In the genomic region with DNA sequence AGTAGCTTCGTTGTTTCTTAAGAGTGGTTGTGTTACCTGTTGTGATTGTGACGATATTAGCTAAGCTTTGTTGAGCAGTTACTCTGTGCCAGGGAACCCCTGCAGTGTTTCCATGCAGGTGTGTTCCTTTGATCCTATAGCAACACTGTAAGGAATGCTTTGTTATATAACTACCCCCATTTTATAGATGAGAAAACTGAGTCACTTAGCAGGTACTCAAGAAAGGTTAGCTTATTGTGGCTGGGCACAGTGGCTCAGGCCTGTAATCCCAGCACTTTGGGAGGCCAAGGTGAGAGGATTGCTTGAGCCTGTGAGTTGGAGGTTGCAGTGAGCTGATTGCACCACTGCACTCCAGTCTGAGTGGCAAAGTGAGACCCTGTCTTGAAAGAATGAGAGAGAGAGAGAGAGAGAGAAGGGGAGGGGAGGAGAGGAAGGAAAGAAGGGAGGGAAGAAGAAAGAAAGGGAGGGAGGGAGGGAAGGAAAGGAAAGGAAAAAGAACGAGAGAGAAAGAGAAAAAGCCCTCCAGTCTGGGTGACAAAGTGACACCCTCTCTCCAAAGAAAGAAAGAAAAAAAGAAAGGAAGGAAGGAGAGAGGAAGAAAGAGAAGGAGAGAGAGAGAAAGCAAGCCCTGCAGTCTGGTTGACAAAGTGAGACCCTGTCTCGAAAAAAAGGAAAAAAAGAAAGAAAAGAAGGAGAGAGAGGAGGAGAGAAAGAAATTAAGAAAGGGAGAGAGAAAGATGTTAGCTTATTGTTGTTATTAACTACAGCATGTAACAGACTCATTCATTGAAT, we compare ENCODE assay signal across 23 cellular contexts.
DNase-seq lines count a peak whose midpoint lies in the region; ATAC-seq, FAIRE-seq and TF ChIP-seq lines count a peak whose summit lies in the region.
"Had no signal": no experiment of that assay in that cellular context is flagged by ENCODE, and none has a peak within 500 bp of the region (broad histone marks: within the 10 kb centered on the region; RNA-seq: fewer than 3 reads in every experiment).

No MANE protein-coding gene starts in this region.

- H3K4ac ChIP-seq in H1 (replicated peaks; ENCODE audit: insufficient read length, low read depth, low read length): no peak overlapping the region

- intact Hi-C loops in breast epithelium (cut with DNase I; ENCODE audit: low total_unique reads) (no loop called here), MCF 10A (cut with micrococcal nuclease) (no loop called here), thyroid gland (cut with DNase I) (no loop called here)

- H3K4me1 Mint-ChIP-seq in MCF 10A (ENCODE audit: insufficient read depth, unreplicated experiment): peaks cover 23% of the 10 kb centered on the region
- peaks cover 19% of the 10 kb centered on the region for H3K4me1 Mint-ChIP-seq in nephron progenitor cell
- H3K4me1 Mint-ChIP-seq: CD4-positive, CD25-positive, alpha-beta regulatory T cell had no signal

- H3K4me3 Mint-ChIP-seq in MCF 10A (ENCODE audit: unreplicated experiment): no peak overlapping the region
- H3K4me3 Mint-ChIP-seq in nephron progenitor cell: no peak overlapping the region
- H3K4me3 Mint-ChIP-seq: CD4-positive, CD25-positive, alpha-beta regulatory T cell; HFFc6 had no signal

- H4K5ac ChIP-seq in H1 (ENCODE audit: insufficient read length, low read depth, low read length): no peak overlapping the region

- H3K14ac ChIP-seq in H1 (ENCODE audit: insufficient read length): no peak overlapping the region

- H2AK5ac ChIP-seq in H1 (ENCODE audit: low read depth, low read length): no peak overlapping the region

- CTCF ChIA-PET in MCF 10A (lab: Yijun Ruan, JAX) (interaction anchor here (0.5 to 7.0 kb wide), 6 partner anchors 20 to 525 kb away, joined by 3 to 34 read pairs (median 4); partner anchors contain the start of gene RARS1), H1 (lab: Charles Lee; ENCODE audit: partially characterized antibody) (interaction anchor here (0.6 to 1.7 kb wide), 8 partner anchors 14 to 110 kb away, joined by 3 to 7 read pairs (median 3); no protein-coding TSS in a partner anchor)

- peaks cover 21% of the 10 kb centered on the region for H3K36me3 Mint-ChIP-seq in MCF 10A (ENCODE audit: insufficient read depth, unreplicated experiment)
- no peaks in the 10 kb centered on the region for H3K36me3 Mint-ChIP-seq in nephron progenitor cell (ENCODE audit: low read depth)

- TF ChIP-seq POLR2A in breast epithelium (IDR thresholded peaks at IDR 0.05) (no peak), H1 (IDR thresholded peaks at IDR 0.05; ENCODE audit: control extremely low read depth in 1 of 2, low read depth in 2 of 2, low read length in 2 of 2) (no peak), upper lobe of left lung (IDR thresholded peaks at IDR 0.05) (no peak), thyroid gland (IDR thresholded peaks at IDR 0.05) (no peak)

- H3K9me3 ChIP-seq in breast epithelium (no peaks in the 10 kb centered on the region), H1 (ENCODE audit: insufficient read depth in 2 of 2, low read depth in 1 of 2, low read length in 1 of 2) (no peaks in the 10 kb centered on the region), upper lobe of left lung (no peaks in the 10 kb centered on the region), thyroid gland (no peaks in the 10 kb centered on the region)
- H3K9me3 ChIP-seq: BLaER1, MG63 had no signal

- H3K23ac ChIP-seq in H1 (ENCODE audit: insufficient read length): no peak overlapping the region

- H3K27ac ChIP-seq in breast epithelium: peak overlapping the region; percentile 82 to 86
- H3K27ac ChIP-seq in H1 (ENCODE audit: low read depth, low read length): no peak overlapping the region
- peak overlapping the region; percentile 18 to 61 (median 50) for H3K27ac ChIP-seq in upper lobe of left lung
- no peak overlapping the region for H3K27ac ChIP-seq in thyroid gland
- H3K27ac ChIP-seq: BLaER1, RWPE1 had no signal

- no TSS peak for BruUV-seq in MCF 10A (replicated peaks; lab: Mats Ljungman, UMichigan)

- POLR2A ChIA-PET in MCF 10A (lab: Yijun Ruan, JAX) (no interaction called here), H1 (lab: Charles Lee; ENCODE audit: partially characterized antibody) (no interaction called here)

- H3K36me3 ChIP-seq in breast epithelium (no peaks in the 10 kb centered on the region), H1 (ENCODE audit: control insufficient read depth in 2 of 4, insufficient read depth in 4 of 4, low read length in 3 of 4) (peaks cover 0 to 11% (median 4%) of the 10 kb centered on the region in 4 experiments; a peak in 5 of 8 replicates), upper lobe of left lung (peaks cover 0 to 5% (median 0%) of the 10 kb centered on the region in 4 donors), thyroid gland (peaks cover 6 to 9% of the 10 kb centered on the region in 2 donors)
- H3K36me3 ChIP-seq: BLaER1 had no signal

- ATAC-seq in upper lobe of left lung (ENCODE audit: low FRiP score in 2 of 2): no peak
- ATAC-seq: Panc1 had no signal

- H3K27me3 Mint-ChIP-seq in MCF 10A (ENCODE audit: insufficient read depth, unreplicated experiment) (no peaks in the 10 kb centered on the region), nephron progenitor cell (ENCODE audit: low read depth, poor library complexity) (peaks cover 9% of the 10 kb centered on the region)

- no peak overlapping the region for H2BK15ac ChIP-seq in H1 (ENCODE audit: low read length)

- no peak overlapping the region for H4K8ac ChIP-seq in H1 (ENCODE audit: extremely low read depth, insufficient read depth, low read length)

- no peak overlapping the region for H2AFZ ChIP-seq in H1 (ENCODE audit: low read length)

- no peaks in the 10 kb centered on the region for H3K4me1 ChIP-seq in breast epithelium
- H3K4me1 ChIP-seq in H1 (replicated peaks in 1 of 4; ENCODE audit: control insufficient read depth in 3 of 4, insufficient read depth in 4 of 4, low read length in 3 of 4): peaks cover 0 to 2% (median 2%) of the 10 kb centered on the region in 4 experiments; a peak in 2 of 7 replicates
- peaks cover 0 to 10% (median 2%) of the 10 kb centered on the region in 4 donors for H3K4me1 ChIP-seq in upper lobe of left lung
- no peaks in the 10 kb centered on the region for H3K4me1 ChIP-seq in thyroid gland

- no peak overlapping the region for H2BK12ac ChIP-seq in H1 (ENCODE audit: low read depth, low read length)

- no peaks in the 10 kb centered on the region for H3K23me2 ChIP-seq in H1 (ENCODE audit: low read depth, low read length)

- no peak overlapping the region for H3K18ac ChIP-seq in H1 (ENCODE audit: extremely low read depth, low read length)

- no peak overlapping the region for H3K9ac ChIP-seq in H1 (replicated peaks in 1 of 4; ENCODE audit: extremely low read depth in 1 of 4, low read depth in 3 of 4, low read length in 3 of 4)
- H3K9ac ChIP-seq: BLaER1 had no signal

- WGBS in H1 (ENCODE audit: extremely low coverage in 1 of 2, insufficient coverage in 1 of 2, insufficient read length in 1 of 2, insufficient replicate concordance in 2 of 2, low coverage in 1 of 2, low lambda C conversion rate in 2 of 2, missing lambda C conversion rate in 1 of 2), 2 experiments: 72% methylated on average over 3 of the region's 4 CpGs; no CpG with 5 or more reads in 1 of the 2 experiments
- 75 to 78% methylated on average over 4 of the region's 4 CpGs for WGBS in upper lobe of left lung, 2 donors
- 84 to 87% methylated on average over 4 of the region's 4 CpGs for WGBS in thyroid gland, 2 donors

- H2BK20ac ChIP-seq in H1 (ENCODE audit: low read length): no peak overlapping the region

- no peak for FAIRE-seq in H1 (lab: Jason Lieb, UNC)
- FAIRE-seq: D721Med, GM18507, H54 had no signal

- no peaks in the 10 kb centered on the region for H3K79me2 ChIP-seq in H1 (ENCODE audit: control insufficient read depth in 1 of 2, insufficient read depth in 2 of 2, low read length in 2 of 2)

- H3K4me3 ChIP-seq in breast epithelium (no peak overlapping the region), H1 (ENCODE audit: extremely low read depth in 1 of 4, insufficient read depth in 2 of 4, low read depth in 3 of 4, low read length in 4 of 4) (no peak overlapping the region), upper lobe of left lung (no peak overlapping the region), thyroid gland (replicated peaks in 1 of 3) (no peak overlapping the region)
- H3K4me3 ChIP-seq: BLaER1, MG63 had no signal

- H3K4me2 ChIP-seq in H1 (ENCODE audit: insufficient read depth in 1 of 2, low read depth in 2 of 2, low read length in 2 of 2): no peak overlapping the region
- H3K4me2 ChIP-seq: BLaER1 had no signal

- H2BK120ac ChIP-seq in H1 (replicated peaks; ENCODE audit: low read depth, low read length): no peak overlapping the region

- H3K27ac Mint-ChIP-seq in MCF 10A (ENCODE audit: low read depth, unreplicated experiment): no peak overlapping the region
- peak overlapping the region; percentile 33 for H3K27ac Mint-ChIP-seq in nephron progenitor cell
- H3K27ac Mint-ChIP-seq: CD4-positive, CD25-positive, alpha-beta regulatory T cell; HFFc6 had no signal

- no peak overlapping the region for H3K56ac ChIP-seq in H1 (replicated peaks; ENCODE audit: insufficient read length, low read depth, low read length)

- H3K27me3 ChIP-seq in breast epithelium (no peaks in the 10 kb centered on the region), H1 (replicated peaks in 1 of 4; ENCODE audit: control insufficient read depth in 3 of 4, extremely low read depth in 1 of 4, insufficient read depth in 3 of 4, low read length in 3 of 4) (no peaks in the 10 kb centered on the region), upper lobe of left lung (no peaks in the 10 kb centered on the region), thyroid gland (no peaks in the 10 kb centered on the region)
- H3K27me3 ChIP-seq: BLaER1, MG63 had no signal

- H2BK5ac ChIP-seq in H1 (ENCODE audit: low read depth, low read length): no peak overlapping the region

- no peaks in the 10 kb centered on the region for H3K79me1 ChIP-seq in H1 (ENCODE audit: low read depth, low read length)

- TF ChIP-seq EP300 in H1 (IDR thresholded peaks at IDR 0.05; ENCODE audit: borderline replicate concordance in 1 of 2, low read depth in 2 of 2, low read length in 2 of 2) (no peak), upper lobe of left lung (IDR thresholded peaks at IDR 0.05) (no peak)

- no peak for TF ChIP-seq RAD21 in H1 (IDR thresholded peaks at IDR 0.05 in 1 of 2, conservative IDR thresholded peaks at IDR 0.05 in 1 of 2; ENCODE audit: low read depth in 2 of 2, low read length in 2 of 2)

- TF ChIP-seq CTCF in breast epithelium (IDR thresholded peaks at IDR 0.05) (no peak), MCF 10A (IDR thresholded peaks at IDR 0.05; ENCODE audit: unreplicated experiment) (no peak), H1 (IDR thresholded peaks at IDR 0.05; ENCODE audit: control extremely low read depth in 1 of 3, insufficient read depth in 1 of 3, low read depth in 1 of 3, low read length in 3 of 3) (no peak), nephron progenitor cell (IDR thresholded peaks at IDR 0.05) (no peak), upper lobe of left lung (IDR thresholded peaks at IDR 0.05) (no peak), thyroid gland (IDR thresholded peaks at IDR 0.05) (no peak)

- DNase-seq in breast epithelium (ENCODE audit: low spot score in 2 of 2) (no peak), MCF 10A (ENCODE audit: unreplicated experiment) (no peak), H1 (ENCODE audit: low read depth in 1 of 2, low spot score in 2 of 2) (no peak), nephron progenitor cell (no peak), upper lobe of left lung (no peak), ureter (ENCODE audit: low spot score) (no peak), NCI-H526 (lab: John Stamatoyannopoulos, UW) (no peak), thyroid gland (no peak)
- DNase-seq: 8988T; CD4-positive, CD25-positive, alpha-beta regulatory T cell; HFFc6; KBM-7; MG63; NCI-H2029; NCI-H446 treated with DMSO at 0.1 percent for 48 hours; NCI-H526 treated with DMSO at 0.1 percent for 48 hours; SHP77 had no signal

- H3K9me3 Mint-ChIP-seq in MCF 10A (ENCODE audit: unreplicated experiment): no peaks in the 10 kb centered on the region
- H3K9me3 Mint-ChIP-seq in nephron progenitor cell: no peaks in the 10 kb centered on the region
- H3K9me3 Mint-ChIP-seq: CD4-positive, CD25-positive, alpha-beta regulatory T cell; HFFc6 had no signal

- no peak overlapping the region for H4K91ac ChIP-seq in H1 (replicated peaks; ENCODE audit: insufficient read length, low read length)

- H4K20me1 ChIP-seq in H1 (replicated peaks in 1 of 2; ENCODE audit: control insufficient read depth in 1 of 2, insufficient read depth in 2 of 2, low read length in 2 of 2): peaks cover 0 to 3% of the 10 kb centered on the region in 2 experiments
- H4K20me1 ChIP-seq: BLaER1 had no signal

Comparison
In these comparisons a context has a peak if more than half of its experiments do, and no peak if none do; other contexts are left out.
1. H3K27ac ChIP-seq: peak in breast epithelium (2 of 2) and upper lobe of left lung (4 of 4); none in H1 (single experiment) and thyroid gland (0 of 3).